In genomic region chr1:17558954-17559617, GRCh38 we compare ENCODE assay signal across 15 cellular contexts. TPM values are rescaled to one million over a fixed set of nuclear protein-coding genes. Genes with fewer than 3 reads are reported as not detected.
DNase-seq lines count a peak whose midpoint lies in the region; ATAC-seq, FAIRE-seq and TF ChIP-seq lines count a peak whose summit lies in the region.
"Had no signal": no experiment of that assay in that cellular context is flagged by ENCODE, and none has a peak within 500 bp of the region (broad histone marks: within the 10 kb centered on the region; RNA-seq: fewer than 3 reads in every experiment).

No MANE protein-coding gene starts in this region.

- no peak for FAIRE-seq in keratinocyte (lab: Jason Lieb, UNC)

- intact Hi-C loops in ascending aorta (cut with DNase I), result no loop called here

- no peaks in the 10 kb centered on the region for H4K20me1 ChIP-seq in keratinocyte (ENCODE audit: control insufficient read depth, extremely low read depth, insufficient read depth, low read length)

- no peak overlapping the region for H2AFZ ChIP-seq in keratinocyte (ENCODE audit: control insufficient read depth, low read length)

- peak overlapping the region; percentile 95 to 98 for H3K27ac ChIP-seq in ascending aorta
- H3K27ac ChIP-seq in keratinocyte (ENCODE audit: control insufficient read depth, insufficient read depth, low read length), result no peak overlapping the region
- H3K27ac ChIP-seq in stomach smooth muscle (ENCODE audit: low read length), result peak overlapping the region; percentile 95
- H3K27ac ChIP-seq: KMS-11, left lung had no signal

- ATAC-seq in HG03095 (IDR thresholded peaks at IDR 0.05; ENCODE audit: unreplicated experiment) (no peak), HG03039 (IDR thresholded peaks at IDR 0.05; ENCODE audit: unreplicated experiment) (no peak)

- H3K9me3 ChIP-seq in ascending aorta, result no peaks in the 10 kb centered on the region
- no peaks in the 10 kb centered on the region for H3K9me3 ChIP-seq in keratinocyte (ENCODE audit: control insufficient read depth, low read depth, low read length)
- no peaks in the 10 kb centered on the region for H3K9me3 ChIP-seq in stomach smooth muscle (ENCODE audit: control insufficient read depth in 2 of 2, low read length in 2 of 2)
- H3K9me3 ChIP-seq: left lung had no signal

- DNase-seq in ELR (ENCODE audit: low read depth) (peak; percentile 41), ascending aorta (ENCODE audit: low spot score in 2 of 2) (peak in 1 of 2 donors; percentile 82), keratinocyte (ENCODE audit: low read depth, low spot score) (no peak), Kasumi-1 (lab: John Stamatoyannopoulos, UW) (no peak), NCI-H2171 (lab: John Stamatoyannopoulos, UW) (no peak)
- DNase-seq: DND-41, left lung, NCI-H1694, NCI-H510A treated with DMSO at 0.1 percent for 48 hours, RPMI8226, trophoblast cell had no signal

- no peak for TF ChIP-seq CTCF in ascending aorta (IDR thresholded peaks at IDR 0.05)
- no peak for TF ChIP-seq CTCF in keratinocyte (optimal IDR thresholded peaks at IDR 0.05 in 1 of 3, IDR thresholded peaks at IDR 0.05 in 1 of 3, conservative IDR thresholded peaks at IDR 0.05 in 1 of 3; ENCODE audit: extremely low read depth in 1 of 3, insufficient read depth in 2 of 3, low read length in 3 of 3)

- H3K79me2 ChIP-seq in keratinocyte (ENCODE audit: control insufficient read depth, insufficient read depth, low read length), result no peaks in the 10 kb centered on the region

- no peak overlapping the region for H3K4me3 ChIP-seq in ascending aorta
- H3K4me3 ChIP-seq in keratinocyte (ENCODE audit: control insufficient read depth in 2 of 3, extremely low read depth in 1 of 3, insufficient read depth in 2 of 3, low read depth in 1 of 3, low read length in 3 of 3), result no peak overlapping the region
- H3K4me3 ChIP-seq in stomach smooth muscle (ENCODE audit: low read length in 2 of 2), result no peak overlapping the region
- H3K4me3 ChIP-seq: left lung had no signal

- peaks cover 44 to 83% of the 10 kb centered on the region in 2 donors for H3K4me1 ChIP-seq in ascending aorta
- peaks cover 18% of the 10 kb centered on the region for H3K4me1 ChIP-seq in keratinocyte (ENCODE audit: control insufficient read depth, extremely low read depth, insufficient read depth, low read length)
- H3K4me1 ChIP-seq in stomach smooth muscle (ENCODE audit: control insufficient read depth, insufficient read depth, low read length), result peaks cover 53% of the 10 kb centered on the region

- no peaks in the 10 kb centered on the region for H3K9me1 ChIP-seq in keratinocyte (ENCODE audit: control insufficient read depth, extremely low read depth, insufficient read depth, low read length)

- H3K27me3 ChIP-seq in ascending aorta, result no peaks in the 10 kb centered on the region
- H3K27me3 ChIP-seq in keratinocyte (ENCODE audit: control insufficient read depth, extremely low read depth, insufficient read depth, low read length), result no peaks in the 10 kb centered on the region
- H3K27me3 ChIP-seq in stomach smooth muscle (ENCODE audit: control insufficient read depth in 1 of 2, insufficient read depth in 2 of 2, low read length in 2 of 2), result no peaks in the 10 kb centered on the region
- H3K27me3 ChIP-seq: left lung had no signal

- H3K36me3 ChIP-seq in ascending aorta (no peaks in the 10 kb centered on the region), keratinocyte (ENCODE audit: control insufficient read depth in 2 of 2, extremely low read depth in 1 of 2, insufficient read depth in 2 of 2, low read length in 2 of 2) (no peaks in the 10 kb centered on the region), stomach smooth muscle (ENCODE audit: control insufficient read depth in 2 of 2, insufficient read depth in 2 of 2, low read length in 2 of 2) (no peaks in the 10 kb centered on the region)
- H3K36me3 ChIP-seq: left lung had no signal

- no peak overlapping the region for H3K9ac ChIP-seq in keratinocyte (ENCODE audit: control insufficient read depth, extremely low read depth, insufficient read depth, low read length)
- H3K9ac ChIP-seq in stomach smooth muscle (ENCODE audit: low read length in 2 of 2), result no peak overlapping the region
- H3K9ac ChIP-seq: KMS-11 had no signal

- peak overlapping the region; percentile 39 for H3K4me2 ChIP-seq in keratinocyte (ENCODE audit: control insufficient read depth, extremely low read depth, insufficient read depth, low read depth, low read length)
- H3K4me2 ChIP-seq: KMS-11 had no signal

- dilution Hi-C loops in keratinocyte (cut with MboI; ENCODE audit: extremely low pct_ligation_motif_present, low sequenced_read_pairs), result no loop called here

RNA-seq across cellular contexts. Expression of gene ARHGEF10L, which starts 19.6 kb away (rescaled TPM):
- total RNA-seq in ascending aorta, result 177 TPM
- 2.4 to 5.1 TPM (median 2.8 TPM) in 3 replicates for polyA plus RNA-seq in keratinocyte
- polyA plus RNA-seq in keratinocyte (2011; ENCODE audit: low read depth), result 7.3 TPM
- 2.2 and 4.3 TPM in 2 replicates for polyA plus RNA-seq in keratinocyte (2011; cell fraction: cytosol; rRNA removed)
- polyA plus RNA-seq in keratinocyte (2011; cell fraction: nucleus; rRNA removed), result 6.9 and 9.2 TPM in 2 replicates
- 3.7 and 23.1 TPM in 2 replicates for polyA plus RNA-seq in keratinocyte (2012; ENCODE audit: low replicate concordance)
- 6.2 to 11.5 TPM (median 9.0 TPM) in 3 replicates for polyA minus RNA-seq in keratinocyte
- polyA minus RNA-seq in keratinocyte (2011; cell fraction: cytosol; rRNA and poly(A)+ RNA removed), result 8.6 TPM
- polyA minus RNA-seq in keratinocyte (2011; cell fraction: nucleus; rRNA and poly(A)+ RNA removed), result 13.2 and 16.2 TPM in 2 replicates
